Comparison of ENCODE assay signal across 2 cellular contexts in the genomic region with DNA sequence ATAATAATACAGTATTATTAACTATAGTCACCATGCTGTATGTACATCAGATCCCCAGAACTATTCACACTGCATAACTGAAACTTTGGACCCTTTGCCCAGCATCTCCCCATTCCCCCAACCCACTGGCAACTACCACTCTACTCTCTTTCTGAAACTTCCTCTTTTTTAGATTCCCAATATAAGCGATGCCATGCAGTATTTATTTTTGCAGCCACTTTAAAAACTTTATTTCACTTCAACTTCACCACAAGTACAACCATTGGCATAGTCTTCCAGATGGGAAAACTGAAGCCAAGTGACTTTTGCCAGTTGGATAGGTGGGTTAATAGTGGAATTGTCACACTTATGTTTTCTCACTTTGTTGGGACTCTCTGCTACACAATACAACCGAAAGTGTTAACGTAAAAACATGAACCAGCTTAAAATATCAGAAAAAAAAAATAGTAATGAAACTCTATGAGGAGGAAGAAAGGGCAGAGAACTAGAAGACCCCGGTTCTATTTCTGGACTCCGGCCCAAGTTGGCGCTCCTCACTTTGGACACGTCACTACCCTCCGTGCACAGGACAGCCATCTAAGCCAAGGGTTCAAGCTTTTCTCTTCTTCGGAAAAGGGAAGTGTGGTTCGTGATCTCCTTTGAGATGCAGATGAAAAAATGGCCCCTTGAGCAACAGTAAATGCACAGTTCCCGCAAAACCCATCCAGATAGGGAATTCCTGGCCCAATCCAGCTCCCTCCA.
TF ChIP-seq lines count a peak whose summit lies in the region.

No MANE protein-coding gene starts in this region.

TF ChIP-seq in HEK293, 187 proteins besides CTCF, POLR2A, EP300 and RAD21:
- TF ChIP-seq, protein P1, sequence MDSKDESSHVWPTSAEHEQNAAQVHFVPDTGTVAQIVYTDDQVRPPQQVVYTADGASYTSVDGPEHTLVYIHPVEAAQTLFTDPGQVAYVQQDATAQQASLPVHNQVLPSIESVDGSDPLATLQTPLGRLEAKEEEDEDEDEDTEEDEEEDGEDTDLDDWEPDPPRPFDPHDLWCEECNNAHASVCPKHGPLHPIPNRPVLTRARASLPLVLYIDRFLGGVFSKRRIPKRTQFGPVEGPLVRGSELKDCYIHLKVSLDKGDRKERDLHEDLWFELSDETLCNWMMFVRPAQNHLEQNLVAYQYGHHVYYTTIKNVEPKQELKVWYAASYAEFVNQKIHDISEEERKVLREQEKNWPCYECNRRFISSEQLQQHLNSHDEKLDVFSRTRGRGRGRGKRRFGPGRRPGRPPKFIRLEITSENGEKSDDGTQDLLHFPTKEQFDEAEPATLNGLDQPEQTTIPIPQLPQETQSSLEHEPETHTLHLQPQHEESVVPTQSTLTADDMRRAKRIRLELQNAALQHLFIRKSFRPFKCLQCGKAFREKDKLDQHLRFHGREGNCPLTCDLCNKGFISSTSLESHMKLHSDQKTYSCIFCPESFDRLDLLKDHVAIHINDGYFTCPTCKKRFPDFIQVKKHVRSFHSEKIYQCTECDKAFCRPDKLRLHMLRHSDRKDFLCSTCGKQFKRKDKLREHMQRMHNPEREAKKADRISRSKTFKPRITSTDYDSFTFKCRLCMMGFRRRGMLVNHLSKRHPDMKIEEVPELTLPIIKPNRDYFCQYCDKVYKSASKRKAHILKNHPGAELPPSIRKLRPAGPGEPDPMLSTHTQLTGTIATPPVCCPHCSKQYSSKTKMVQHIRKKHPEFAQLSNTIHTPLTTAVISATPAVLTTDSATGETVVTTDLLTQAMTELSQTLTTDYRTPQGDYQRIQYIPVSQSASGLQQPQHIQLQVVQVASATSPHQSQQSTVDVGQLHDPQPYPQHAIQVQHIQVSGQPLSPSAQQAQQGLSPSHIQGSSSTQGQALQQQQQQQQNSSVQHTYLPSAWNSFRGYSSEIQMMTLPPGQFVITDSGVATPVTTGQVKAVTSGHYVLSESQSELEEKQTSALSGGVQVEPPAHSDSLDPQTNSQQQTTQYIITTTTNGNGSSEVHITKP (tag by site-specific recombination; IDR thresholded peaks at IDR 0.05) = peak; percentile 14; the same call in 1 of the 2 replicates
- TF ChIP-seq ZNF610 (tag by site-specific recombination; IDR thresholded peaks at IDR 0.05; ENCODE audit: borderline replicate concordance) (0 out of 2 replicates have a peak, but pooled peaks have one; percentile 23), SP2 (tag by site-specific recombination; IDR thresholded peaks at IDR 0.05) (no peak), ZNF544 (tag by site-specific recombination; IDR thresholded peaks at IDR 0.05) (no peak), ZNF391 (tag by site-specific recombination; IDR thresholded peaks at IDR 0.05; ENCODE audit: borderline replicate concordance, low read depth) (no peak), ZNF366 (tag by site-specific recombination; conservative IDR thresholded peaks at IDR 0.05) (peak; percentile 50)
- TF ChIP-seq, protein P2, sequence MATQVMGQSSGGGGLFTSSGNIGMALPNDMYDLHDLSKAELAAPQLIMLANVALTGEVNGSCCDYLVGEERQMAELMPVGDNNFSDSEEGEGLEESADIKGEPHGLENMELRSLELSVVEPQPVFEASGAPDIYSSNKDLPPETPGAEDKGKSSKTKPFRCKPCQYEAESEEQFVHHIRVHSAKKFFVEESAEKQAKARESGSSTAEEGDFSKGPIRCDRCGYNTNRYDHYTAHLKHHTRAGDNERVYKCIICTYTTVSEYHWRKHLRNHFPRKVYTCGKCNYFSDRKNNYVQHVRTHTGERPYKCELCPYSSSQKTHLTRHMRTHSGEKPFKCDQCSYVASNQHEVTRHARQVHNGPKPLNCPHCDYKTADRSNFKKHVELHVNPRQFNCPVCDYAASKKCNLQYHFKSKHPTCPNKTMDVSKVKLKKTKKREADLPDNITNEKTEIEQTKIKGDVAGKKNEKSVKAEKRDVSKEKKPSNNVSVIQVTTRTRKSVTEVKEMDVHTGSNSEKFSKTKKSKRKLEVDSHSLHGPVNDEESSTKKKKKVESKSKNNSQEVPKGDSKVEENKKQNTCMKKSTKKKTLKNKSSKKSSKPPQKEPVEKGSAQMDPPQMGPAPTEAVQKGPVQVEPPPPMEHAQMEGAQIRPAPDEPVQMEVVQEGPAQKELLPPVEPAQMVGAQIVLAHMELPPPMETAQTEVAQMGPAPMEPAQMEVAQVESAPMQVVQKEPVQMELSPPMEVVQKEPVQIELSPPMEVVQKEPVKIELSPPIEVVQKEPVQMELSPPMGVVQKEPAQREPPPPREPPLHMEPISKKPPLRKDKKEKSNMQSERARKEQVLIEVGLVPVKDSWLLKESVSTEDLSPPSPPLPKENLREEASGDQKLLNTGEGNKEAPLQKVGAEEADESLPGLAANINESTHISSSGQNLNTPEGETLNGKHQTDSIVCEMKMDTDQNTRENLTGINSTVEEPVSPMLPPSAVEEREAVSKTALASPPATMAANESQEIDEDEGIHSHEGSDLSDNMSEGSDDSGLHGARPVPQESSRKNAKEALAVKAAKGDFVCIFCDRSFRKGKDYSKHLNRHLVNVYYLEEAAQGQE (tag by site-specific recombination; IDR thresholded peaks at IDR 0.05) = 0 out of 2 replicates have a peak, but pooled peaks have one; percentile 17

TF ChIP-seq in H1, 55 proteins besides CTCF, POLR2A, EP300 and RAD21 (continued from another document):
- TF ChIP-seq, protein P3, sequence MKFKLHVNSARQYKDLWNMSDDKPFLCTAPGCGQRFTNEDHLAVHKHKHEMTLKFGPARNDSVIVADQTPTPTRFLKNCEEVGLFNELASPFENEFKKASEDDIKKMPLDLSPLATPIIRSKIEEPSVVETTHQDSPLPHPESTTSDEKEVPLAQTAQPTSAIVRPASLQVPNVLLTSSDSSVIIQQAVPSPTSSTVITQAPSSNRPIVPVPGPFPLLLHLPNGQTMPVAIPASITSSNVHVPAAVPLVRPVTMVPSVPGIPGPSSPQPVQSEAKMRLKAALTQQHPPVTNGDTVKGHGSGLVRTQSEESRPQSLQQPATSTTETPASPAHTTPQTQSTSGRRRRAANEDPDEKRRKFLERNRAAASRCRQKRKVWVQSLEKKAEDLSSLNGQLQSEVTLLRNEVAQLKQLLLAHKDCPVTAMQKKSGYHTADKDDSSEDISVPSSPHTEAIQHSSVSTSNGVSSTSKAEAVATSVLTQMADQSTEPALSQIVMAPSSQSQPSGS (IDR thresholded peaks at IDR 0.05; ENCODE audit: low read length) = no peak
- TF ChIP-seq CHD7 (IDR thresholded peaks at IDR 0.05; ENCODE audit: insufficient replicate concordance, low read length) = no peak
